Comparison of ENCODE assay signal across 9 cellular contexts in genomic region chr1:31505884-31506497, GRCh38.
DNase-seq lines count a peak whose midpoint lies in the region; ATAC-seq and TF ChIP-seq lines count a peak whose summit lies in the region.
"Had no signal": no experiment of that assay in that cellular context is flagged by ENCODE, and none has a peak within 500 bp of the region (broad histone marks: within the 10 kb centered on the region; RNA-seq: fewer than 3 reads in every experiment).

No MANE protein-coding gene starts in this region.

- WGBS in suprapubic skin = 55% methylated on average over 13 of the region's 13 CpGs

- intact Hi-C loops in activated T-helper 1 cell treated with anti-CD3 and anti-CD28 coated beads, Interleukin-12 subunit alpha, Interleukin-12 subunit beta, Interleukin-2, Interleukin-4 antibody, amounts not matched to agents 30 ng/mL and 10 ng/mL and 1 ng/mL, durations not matched to agents 14 hours and 24 hours and 36 hours (cut with micrococcal nuclease) = no loop called here

- H3K36me3 ChIP-seq in suprapubic skin = no peaks in the 10 kb centered on the region

- no peaks in the 10 kb centered on the region for H3K9me3 Mint-ChIP-seq in activated naive CD4-positive, alpha-beta T cell treated with anti-CD3 and anti-CD28 coated beads, Interleukin-2, amount 10 ng/mL, durations not matched to agents 7 days and 5 days
- H3K9me3 Mint-ChIP-seq in activated T-helper 1 cell treated with anti-CD3 and anti-CD28 coated beads, Interleukin-12 subunit alpha, Interleukin-12 subunit beta, Interleukin-2, Interleukin-4 antibody, amounts not matched to agents 30 ng/mL and 10 ng/mL and 1 ng/mL, durations not matched to agents 14 hours and 24 hours and 36 hours = no peaks in the 10 kb centered on the region
- H3K9me3 Mint-ChIP-seq in stimulated activated naive CD8-positive, alpha-beta T cell treated with anti-CD3 and anti-CD28 coated beads, Interleukin-15, amount 100 ng/mL, for 72 hours = no peaks in the 10 kb centered on the region

- TF ChIP-seq POLR2A in suprapubic skin (IDR thresholded peaks at IDR 0.05) = no peak

- H3K4me3 ChIP-seq in suprapubic skin = no peak overlapping the region
- H3K4me3 ChIP-seq: skin epidermis had no signal

- H3K36me3 Mint-ChIP-seq in activated naive CD4-positive, alpha-beta T cell treated with anti-CD3 and anti-CD28 coated beads, Interleukin-2, amount 10 ng/mL, durations not matched to agents 7 days and 5 days = no peaks in the 10 kb centered on the region
- no peaks in the 10 kb centered on the region for H3K36me3 Mint-ChIP-seq in activated T-helper 1 cell treated with anti-CD3 and anti-CD28 coated beads, Interleukin-12 subunit alpha, Interleukin-12 subunit beta, Interleukin-2, Interleukin-4 antibody, amounts not matched to agents 30 ng/mL and 10 ng/mL and 1 ng/mL, durations not matched to agents 14 hours and 24 hours and 36 hours (ENCODE audit: low read depth)

- H3K27ac Mint-ChIP-seq in activated naive CD4-positive, alpha-beta T cell treated with anti-CD3 and anti-CD28 coated beads, Interleukin-2, amount 10 ng/mL, durations not matched to agents 7 days and 5 days = peak overlapping the region; percentile 45
- peak overlapping the region; percentile 40 for H3K27ac Mint-ChIP-seq in activated T-helper 1 cell treated with anti-CD3 and anti-CD28 coated beads, Interleukin-12 subunit alpha, Interleukin-12 subunit beta, Interleukin-2, Interleukin-4 antibody, amounts not matched to agents 30 ng/mL and 10 ng/mL and 1 ng/mL, durations not matched to agents 14 hours and 24 hours and 36 hours
- peak overlapping the region in 1 of 2 donors; percentile 88 for H3K27ac Mint-ChIP-seq in stimulated activated naive CD8-positive, alpha-beta T cell treated with anti-CD3 and anti-CD28 coated beads, Interleukin-15, amount 100 ng/mL, for 72 hours

- H3K27ac ChIP-seq in suprapubic skin = no peak overlapping the region
- H3K27ac ChIP-seq: skin epidermis had no signal

- TF ChIP-seq CTCF in suprapubic skin (IDR thresholded peaks at IDR 0.05) = no peak

- H3K27me3 Mint-ChIP-seq in activated naive CD4-positive, alpha-beta T cell treated with anti-CD3 and anti-CD28 coated beads, Interleukin-2, amount 10 ng/mL, durations not matched to agents 7 days and 5 days = peaks cover 58% of the 10 kb centered on the region
- peaks cover 5% of the 10 kb centered on the region for H3K27me3 Mint-ChIP-seq in activated T-helper 1 cell treated with anti-CD3 and anti-CD28 coated beads, Interleukin-12 subunit alpha, Interleukin-12 subunit beta, Interleukin-2, Interleukin-4 antibody, amounts not matched to agents 30 ng/mL and 10 ng/mL and 1 ng/mL, durations not matched to agents 14 hours and 24 hours and 36 hours (ENCODE audit: insufficient read depth)
- H3K27me3 Mint-ChIP-seq in stimulated activated naive CD8-positive, alpha-beta T cell treated with anti-CD3 and anti-CD28 coated beads, Interleukin-15, amount 100 ng/mL, for 72 hours = peaks cover 36% of the 10 kb centered on the region

- ATAC-seq in HG03103 (IDR thresholded peaks at IDR 0.05; ENCODE audit: low read depth, unreplicated experiment) = peak; percentile 43
- peak; percentile 91 for ATAC-seq in stimulated activated naive CD8-positive, alpha-beta T cell treated with anti-CD3 and anti-CD28 coated beads, Interleukin-15, amount 100 ng/mL, for 72 hours

- H3K4me3 Mint-ChIP-seq in activated naive CD4-positive, alpha-beta T cell treated with anti-CD3 and anti-CD28 coated beads, Interleukin-2, amount 10 ng/mL, durations not matched to agents 7 days and 5 days = no peak overlapping the region
- peak overlapping the region; percentile 6 for H3K4me3 Mint-ChIP-seq in activated T-helper 1 cell treated with anti-CD3 and anti-CD28 coated beads, Interleukin-12 subunit alpha, Interleukin-12 subunit beta, Interleukin-2, Interleukin-4 antibody, amounts not matched to agents 30 ng/mL and 10 ng/mL and 1 ng/mL, durations not matched to agents 14 hours and 24 hours and 36 hours
- H3K4me3 Mint-ChIP-seq in stimulated activated naive CD8-positive, alpha-beta T cell treated with anti-CD3 and anti-CD28 coated beads, Interleukin-15, amount 100 ng/mL, for 72 hours = no peak overlapping the region

- DNase-seq in activated naive CD4-positive, alpha-beta T cell treated with anti-CD3 and anti-CD28 coated beads, Interleukin-2, amount 10 ng/mL, durations not matched to agents 7 days and 5 days = peak; percentile 64
- no peak for DNase-seq in activated naive CD4-positive, alpha-beta T cell treated with Interleukin-2 at 50 U/mL for 16 hours
- DNase-seq in activated T-helper 1 cell treated with anti-CD3 and anti-CD28 coated beads, Interleukin-12 subunit alpha, Interleukin-12 subunit beta, Interleukin-2, Interleukin-4 antibody, amounts not matched to agents 30 ng/mL and 10 ng/mL and 1 ng/mL, durations not matched to agents 14 hours and 24 hours and 36 hours (ENCODE audit: low spot score) = peak; percentile 39
- DNase-seq in stimulated activated naive CD8-positive, alpha-beta T cell treated with anti-CD3 and anti-CD28 coated beads, Interleukin-15, amount 100 ng/mL, for 72 hours = peak; percentile 30 to 49
- DNase-seq in suprapubic skin (ENCODE audit: low spot score in 2 of 2) (no peak), NCI-H524 (lab: John Stamatoyannopoulos, UW) (no peak), SW 1271 (lab: John Stamatoyannopoulos, UW) (no peak)

- peaks cover 11% of the 10 kb centered on the region for H3K27me3 ChIP-seq in suprapubic skin

- TF ChIP-seq EP300 in suprapubic skin (IDR thresholded peaks at IDR 0.05) = no peak

- no peaks in the 10 kb centered on the region for H3K9me3 ChIP-seq in suprapubic skin

- H3K4me1 ChIP-seq in suprapubic skin = no peaks in the 10 kb centered on the region

- H3K4me1 Mint-ChIP-seq in activated naive CD4-positive, alpha-beta T cell treated with anti-CD3 and anti-CD28 coated beads, Interleukin-2, amount 10 ng/mL, durations not matched to agents 7 days and 5 days = peaks cover 15% of the 10 kb centered on the region
- peaks cover 36% of the 10 kb centered on the region for H3K4me1 Mint-ChIP-seq in activated T-helper 1 cell treated with anti-CD3 and anti-CD28 coated beads, Interleukin-12 subunit alpha, Interleukin-12 subunit beta, Interleukin-2, Interleukin-4 antibody, amounts not matched to agents 30 ng/mL and 10 ng/mL and 1 ng/mL, durations not matched to agents 14 hours and 24 hours and 36 hours (ENCODE audit: low read depth)
- peaks cover 30% of the 10 kb centered on the region for H3K4me1 Mint-ChIP-seq in stimulated activated naive CD8-positive, alpha-beta T cell treated with anti-CD3 and anti-CD28 coated beads, Interleukin-15, amount 100 ng/mL, for 72 hours

- CTCF ChIA-PET in activated naive CD4-positive, alpha-beta T cell treated with anti-CD3 and anti-CD28 coated beads, Interleukin-2, amount 10 ng/mL, durations not matched to agents 7 days and 5 days (lab: Charles Lee) = no interaction called here

Comparison
In these comparisons a context has a peak if more than half of its experiments do, and no peak if none do; other contexts are left out.
1. DNase-seq: peak in activated naive CD4-positive, alpha-beta T cell treated with anti-CD3 and anti-CD28 coated beads, Interleukin-2, amount 10 ng/mL, durations not matched to agents 7 days and 5 days (single experiment), activated T-helper 1 cell treated with anti-CD3 and anti-CD28 coated beads, Interleukin-12 subunit alpha, Interleukin-12 subunit beta, Interleukin-2, Interleukin-4 antibody, amounts not matched to agents 30 ng/mL and 10 ng/mL and 1 ng/mL, durations not matched to agents 14 hours and 24 hours and 36 hours (single experiment) and stimulated activated naive CD8-positive, alpha-beta T cell treated with anti-CD3 and anti-CD28 coated beads, Interleukin-15, amount 100 ng/mL, for 72 hours (2 of 2); none in activated naive CD4-positive, alpha-beta T cell treated with Interleukin-2 at 50 U/mL for 16 hours (single experiment), suprapubic skin (0 of 2), NCI-H524 (0 of 2) and SW 1271 (0 of 2).